8 cellular contexts compared by ENCODE assay signal in the genomic region with DNA sequence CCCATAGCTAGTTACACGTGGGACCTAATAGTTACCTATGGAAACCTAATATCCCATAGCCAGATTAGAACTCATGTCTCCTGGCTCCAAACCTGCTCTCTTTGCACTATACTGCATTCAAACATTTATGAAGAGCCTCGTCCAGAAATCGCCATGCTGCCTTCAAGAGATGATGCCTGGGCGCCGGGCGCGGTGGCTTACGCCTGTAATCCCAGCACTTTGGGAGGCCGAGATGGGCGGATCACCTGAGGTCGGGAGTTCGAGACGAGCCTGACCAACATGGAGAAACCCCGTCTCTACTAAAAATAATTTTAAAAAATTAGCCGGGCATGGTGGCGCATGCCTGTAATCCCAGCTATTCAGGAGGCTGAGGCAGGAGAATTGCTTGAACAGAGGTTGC. TPM values are rescaled to one million over a fixed set of nuclear protein-coding genes. Genes with fewer than 3 reads are reported as not detected.
A peak's percentile ranks its signal among the peaks of the same experiment; 100 is the strongest.
DNase-seq lines count a peak whose midpoint lies in the region; ATAC-seq and TF ChIP-seq lines count a peak whose summit lies in the region.
"Not testable (repeated sequence)": the region's sequence is repeated elsewhere in the genome, so short reads cannot be mapped to it uniquely, and the experiment has no call there.

No MANE protein-coding gene starts in this region.

- intact Hi-C loops in stomach (cut with DNase I; ENCODE audit: low total_unique reads), result not testable (repeated sequence)

- peaks cover 12% of the 10 kb centered on the region for H3K4me1 Mint-ChIP-seq in T-helper 17 cell
- peaks cover 12% of the 10 kb centered on the region for H3K4me1 Mint-ChIP-seq in activated naive CD4-positive, alpha-beta T cell treated with anti-CD3 and anti-CD28 coated beads, Interleukin-2, amount 50 U/mL, for 24 hours
- not testable (repeated sequence) for H3K4me1 Mint-ChIP-seq in endothelial cell (ENCODE audit: unreplicated experiment)
- peaks cover 22% of the 10 kb centered on the region for H3K4me1 Mint-ChIP-seq in osteocyte (ENCODE audit: unreplicated experiment)
- H3K4me1 Mint-ChIP-seq in type B pancreatic cell (ENCODE audit: unreplicated experiment), result peaks cover 14% of the 10 kb centered on the region

- peak overlapping the region; percentile 88 for H3K4me3 Mint-ChIP-seq in T-helper 17 cell
- H3K4me3 Mint-ChIP-seq in activated naive CD4-positive, alpha-beta T cell treated with anti-CD3 and anti-CD28 coated beads, Interleukin-2, amount 50 U/mL, for 24 hours, result peak overlapping the region; percentile 52
- H3K4me3 Mint-ChIP-seq in endothelial cell (ENCODE audit: unreplicated experiment), result peak overlapping the region; percentile 62
- H3K4me3 Mint-ChIP-seq in osteocyte (ENCODE audit: unreplicated experiment), result not testable (repeated sequence)
- peak overlapping the region; percentile 66 for H3K4me3 Mint-ChIP-seq in type B pancreatic cell

- H3K27ac Mint-ChIP-seq in T-helper 17 cell, result peak overlapping the region; percentile 88
- H3K27ac Mint-ChIP-seq in activated naive CD4-positive, alpha-beta T cell treated with anti-CD3 and anti-CD28 coated beads, Interleukin-2, amount 50 U/mL, for 24 hours, result peak overlapping the region; percentile 51
- H3K27ac Mint-ChIP-seq in endothelial cell (ENCODE audit: unreplicated experiment); osteocyte (ENCODE audit: unreplicated experiment); type B pancreatic cell: not testable (repeated sequence)

- peaks cover 24 to 46% (median 33%) of the 10 kb centered on the region in 4 donors for H3K4me1 ChIP-seq in stomach

- not testable (repeated sequence) for H3K9me3 Mint-ChIP-seq in activated naive CD4-positive, alpha-beta T cell treated with anti-CD3 and anti-CD28 coated beads, Interleukin-2, amount 50 U/mL, for 24 hours; endothelial cell (ENCODE audit: unreplicated experiment); osteocyte (ENCODE audit: unreplicated experiment); type B pancreatic cell

- ATAC-seq in T-helper 17 cell, result not testable (repeated sequence)

- not testable (repeated sequence) for TF ChIP-seq EP300 in stomach (IDR thresholded peaks at IDR 0.05)

- not testable (repeated sequence) for H3K36me3 ChIP-seq in stomach

- not testable (repeated sequence) for TF ChIP-seq CTCF in 22Rv1 (IDR thresholded peaks at IDR 0.05); endothelial cell (IDR thresholded peaks at IDR 0.05; ENCODE audit: unreplicated experiment); osteocyte (IDR thresholded peaks at IDR 0.05); stomach (IDR thresholded peaks at IDR 0.05); type B pancreatic cell (conservative IDR thresholded peaks at IDR 0.05)

- H3K4me3 ChIP-seq in stomach, result not testable (repeated sequence)

- H3K9me3 ChIP-seq in T-helper 17 cell (ENCODE audit: control insufficient read depth, low read length, poor library complexity, severe bottlenecking); stomach: not testable (repeated sequence)

- H3K27ac ChIP-seq in 22Rv1 (peak overlapping the region; percentile 93), stomach (peak overlapping the region in 4 of 5 donors; percentile 83 to 100 (median 98))

- not testable (repeated sequence) for H3K27me3 ChIP-seq in stomach

- H3K36me3 Mint-ChIP-seq in T-helper 17 cell (ENCODE audit: low read depth); activated naive CD4-positive, alpha-beta T cell treated with anti-CD3 and anti-CD28 coated beads, Interleukin-2, amount 50 U/mL, for 24 hours; endothelial cell (ENCODE audit: low read depth, unreplicated experiment); osteocyte (ENCODE audit: unreplicated experiment); type B pancreatic cell: not testable (repeated sequence)

- H3K27me3 Mint-ChIP-seq in T-helper 17 cell; activated naive CD4-positive, alpha-beta T cell treated with anti-CD3 and anti-CD28 coated beads, Interleukin-2, amount 50 U/mL, for 24 hours; endothelial cell (ENCODE audit: unreplicated experiment); osteocyte (ENCODE audit: unreplicated experiment): not testable (repeated sequence)
- H3K27me3 Mint-ChIP-seq in type B pancreatic cell, result peaks cover 16% of the 10 kb centered on the region

- 95 to 98% (median 96%) methylated on average over 16 of the region's 16 CpGs for WGBS in stomach, 5 donors

- TF ChIP-seq POLR2A in stomach (IDR thresholded peaks at IDR 0.05), result not testable (repeated sequence)

- DNase-seq in T-helper 17 cell; endothelial cell (ENCODE audit: low spot score); stomach; type B pancreatic cell (ENCODE audit: extremely low spot score, unreplicated experiment): not testable (repeated sequence)
- DNase-seq in mesenteric fat pad (ENCODE audit: low spot score) (peak; percentile 43), osteocyte (ENCODE audit: extremely low spot score, unreplicated experiment) (peak; percentile 63)

RNA-seq across cellular contexts. Expression of gene FKBP5, which starts 1.3 kb away (rescaled TPM):
- total RNA-seq in T-helper 17 cell, result 10 to 100 TPM; 53.3 to 60.8 TPM
- 7.2 TPM for total RNA-seq in endothelial cell (ENCODE audit: unreplicated experiment)
- total RNA-seq in mesenteric fat pad, result 212 TPM
- 108 and 112 TPM in 2 replicates for total RNA-seq in osteocyte
- total RNA-seq in stomach, result 100 to 1,000 TPM in 4 of 5 donors, 10 to 100 TPM in 1; 68.1 to 209 (median 168) TPM
- polyA plus RNA-seq in stomach, result 10 to 100 TPM; 89.2 to 97.2 (median 91.1) TPM
- total RNA-seq in type B pancreatic cell (ENCODE audit: low replicate concordance), result 2.0 and 12.5 TPM in 2 replicates

RNA-seq across cellular contexts. Expression of gene ARMC12, which starts 46.8 kb away (rescaled TPM):
- 1 to 10 TPM in 1 of 2 donors, under 1 TPM in 1; 0.78 to 1.2 TPM for total RNA-seq in T-helper 17 cell
- total RNA-seq in endothelial cell (ENCODE audit: unreplicated experiment), result 0.69 TPM
- 0.58 TPM for total RNA-seq in mesenteric fat pad
- total RNA-seq in osteocyte, result 1.3 and 2.5 TPM in 2 replicates
- not detected for total RNA-seq in stomach
- 1 to 10 TPM; 1.1 to 2.5 (median 2.0) TPM for polyA plus RNA-seq in stomach
- total RNA-seq in type B pancreatic cell (ENCODE audit: low replicate concordance), result 0.26 and 1.8 TPM in 2 replicates
